ENCODE assay signal across 16 cellular contexts in genomic region chr2:213252206-213252605, GRCh38. TPM values are rescaled to one million over a fixed set of nuclear protein-coding genes. Genes with fewer than 3 reads are reported as not detected.
DNase-seq lines count a peak whose midpoint lies in the region; ATAC-seq, FAIRE-seq and TF ChIP-seq lines count a peak whose summit lies in the region.
"Had no signal": no experiment of that assay in that cellular context is flagged by ENCODE, and none has a peak within 500 bp of the region (broad histone marks: within the 10 kb centered on the region; RNA-seq: fewer than 3 reads in every experiment).

No MANE protein-coding gene starts in this region.

- no peak for ATAC-seq in HG03460 (IDR thresholded peaks at IDR 0.05; ENCODE audit: unreplicated experiment)
- ATAC-seq in lower lobe of right lung = no peak

- H3K27ac ChIP-seq in iPS-18a (ENCODE audit: low read length) = no peak overlapping the region
- H3K27ac ChIP-seq in lower lobe of right lung = no peak overlapping the region
- H3K27ac ChIP-seq: breast epithelium, vagina had no signal

- no peak for TF ChIP-seq CTCF in lower lobe of right lung (IDR thresholded peaks at IDR 0.05)

- no peak for TF ChIP-seq POLR2A in H54 (IDR thresholded peaks at IDR 0.05; ENCODE audit: low read depth, low read length)

- DNase-seq in H54 (ENCODE audit: insufficient read length, low spot score) = no peak
- DNase-seq in NCI-H748 (lab: John Stamatoyannopoulos, UW; ENCODE audit: unreplicated experiment) = peak; percentile 58
- DNase-seq in lower lobe of right lung = no peak
- DNase-seq in foreskin melanocyte = no peak
- DNase-seq: activated CD4-positive, CD25-positive, alpha-beta regulatory T cell treated with anti-CD3 and anti-CD28 coated beads, Interleukin-2, amount 50 U/mL, for 72 hours; activated naive CD8-positive, alpha-beta T cell treated with anti-CD3 and anti-CD28 coated beads, Interleukin-2, amount 10 ng/mL, durations not matched to agents 7 days and 5 days; left cardiac atrium; NCI-H524 treated with DMSO at 0.1 percent for 48 hours; stimulated activated CD4-positive, alpha-beta T cell treated with anti-CD3 and anti-CD28 coated beads, Interleukin-4, amount 100 ng/mL, for 4 hours; T1000 had no signal

- peaks cover 9% of the 10 kb centered on the region for H3K4me1 ChIP-seq in iPS-18a (ENCODE audit: control insufficient read depth, low read depth, low read length)
- H3K4me1 ChIP-seq in skeletal muscle satellite cell (ENCODE audit: control insufficient read depth, insufficient read depth, low read length) = peaks cover 8% of the 10 kb centered on the region
- H3K4me1 ChIP-seq in lower lobe of right lung = no peaks in the 10 kb centered on the region
- H3K4me1 ChIP-seq: breast epithelium, vagina had no signal

- no peaks in the 10 kb centered on the region for H3K9me3 ChIP-seq in iPS-18a (ENCODE audit: control insufficient read depth, low read depth, low read length)
- H3K9me3 ChIP-seq in skeletal muscle satellite cell (replicated peaks; ENCODE audit: low read length) = no peaks in the 10 kb centered on the region
- no peaks in the 10 kb centered on the region for H3K9me3 ChIP-seq in lower lobe of right lung
- H3K9me3 ChIP-seq: breast epithelium, SK-N-SH, vagina had no signal

- H3K36me3 ChIP-seq in iPS-18a (ENCODE audit: control insufficient read depth, low read depth, low read length) (no peaks in the 10 kb centered on the region), skeletal muscle satellite cell (ENCODE audit: insufficient read depth, low read length) (no peaks in the 10 kb centered on the region), lower lobe of right lung (no peaks in the 10 kb centered on the region)
- H3K36me3 ChIP-seq: breast epithelium, vagina had no signal

- H3K4me3 ChIP-seq in iPS-18a (ENCODE audit: low read length) (no peak overlapping the region), skeletal muscle satellite cell (ENCODE audit: low read length) (no peak overlapping the region), lower lobe of right lung (no peak overlapping the region)
- H3K4me3 ChIP-seq: breast epithelium, vagina had no signal

- H3K4me2 ChIP-seq in skeletal muscle satellite cell (ENCODE audit: low read length) = peak overlapping the region; percentile 67
- H3K4me2 ChIP-seq: SK-N-SH had no signal

- FAIRE-seq in H54 (lab: Jason Lieb, UNC) = peak; percentile 61

- H3K27me3 ChIP-seq in iPS-18a (ENCODE audit: control insufficient read depth, insufficient read depth, low read length) = no peaks in the 10 kb centered on the region
- H3K27me3 ChIP-seq in skeletal muscle satellite cell (ENCODE audit: control insufficient read depth, insufficient read depth, low read length) = no peaks in the 10 kb centered on the region
- no peaks in the 10 kb centered on the region for H3K27me3 ChIP-seq in lower lobe of right lung (ENCODE audit: low read depth)
- H3K27me3 ChIP-seq: breast epithelium, vagina had no signal

- intact Hi-C loops in lower lobe of right lung (cut with DNase I) = no loop called here

- peak overlapping the region; percentile 30 for H3K9ac ChIP-seq in iPS-18a (ENCODE audit: low read length)
- H3K9ac ChIP-seq in skeletal muscle satellite cell (ENCODE audit: low read depth, low read length) = peak overlapping the region; percentile 59
- H3K9ac ChIP-seq: SK-N-SH had no signal

RNA-seq across cellular contexts. Expression of gene SPAG16, which starts 32.1 kb away (rescaled TPM):
- total RNA-seq in skeletal muscle satellite cell (2012; rRNA removed) = 18.5 and 22.1 TPM in 2 replicates
- 16.7 TPM for total RNA-seq in lower lobe of right lung
